ENCODE assay signal across 8 cellular contexts in genomic region chr17:74842599-74843351, GRCh38. TPM values are rescaled to one million over a fixed set of nuclear protein-coding genes. Genes with fewer than 3 reads are reported as not detected.
DNase-seq lines count a peak whose midpoint lies in the region; ATAC-seq and TF ChIP-seq lines count a peak whose summit lies in the region.

No MANE protein-coding gene starts in this region.

- POLR2A ChIA-PET in AG04450 (lab: Yijun Ruan, JAX), result interaction anchor here (0.6 to 1.8 kb wide), 3 partner anchors 10 to 30 kb away, joined by 3 read pairs; partner anchors contain the start of gene FDXR

- intact Hi-C loops in left lung (cut with DNase I), result no loop called here

- H3K9me2 ChIP-seq in GM23248 (ENCODE audit: insufficient read depth), result no peaks in the 10 kb centered on the region

- H3K36me3 ChIP-seq in GM23248 (ENCODE audit: low read depth) (no peaks in the 10 kb centered on the region), left lung (peaks cover 0 to 16% of the 10 kb centered on the region in 2 donors)

- DNase-seq in AG04450 (ENCODE audit: low read depth, low spot score), result no peak
- DNase-seq in GM23248, result peak; percentile 85
- DNase-seq in OCI-M1 (lab: John Stamatoyannopoulos, UW), result peak; percentile 59
- DNase-seq in ecto neural progenitor cell (ENCODE audit: low spot score), result peak; percentile 91
- peak; percentile 73 to 90 for DNase-seq in left lung
- peak in 45 of 49 donors; percentile 24 to 93 (median 67) for DNase-seq in substantia nigra (lab: John Stamatoyannopoulos, UW)
- DNase-seq in cerebellar cortex (ENCODE audit: low spot score), result no peak

- H3K4me2 ChIP-seq in GM23248 (ENCODE audit: unreplicated experiment), result peak overlapping the region; percentile 47

- WGBS in GM23248 (ENCODE audit: low coverage in 1 of 2, low lambda C conversion rate in 2 of 2, missing lambda C conversion rate in 2 of 2), 2 experiments, result 5 to 6% methylated on average over 36 to 65 of the region's 88 CpGs

- in situ Hi-C loops in GM23248 (cut with MboI), result no loop called here

- peak; percentile 37; the same call in 1 of the 2 replicates for TF ChIP-seq CTCF in AG04450 (IDR thresholded peaks at IDR 0.05; ENCODE audit: low read depth, low read length)
- peak; percentile 53 to 66 for TF ChIP-seq CTCF in left lung (IDR thresholded peaks at IDR 0.05)

- ATAC-seq in left lung (peak; percentile 92), GM19455 (IDR thresholded peaks at IDR 0.05; ENCODE audit: unreplicated experiment) (no peak)

- H3K4me3 ChIP-seq in AG04450 (ENCODE audit: low read depth, low read length) (peak overlapping the region; percentile 42; the same call in 1 of the 2 replicates), GM23248 (peak overlapping the region; percentile 44), left lung (peak overlapping the region; percentile 28 to 36)

- H4K20me1 ChIP-seq in GM23248 (ENCODE audit: insufficient read depth), result no peaks in the 10 kb centered on the region

- H3K27me3 ChIP-seq in AG04450 (ENCODE audit: control insufficient read depth, insufficient read depth, low read length) (peaks cover 5% of the 10 kb centered on the region), GM23248 (replicated peaks; ENCODE audit: insufficient read depth) (no peaks in the 10 kb centered on the region), left lung (peaks cover 0 to 30% of the 10 kb centered on the region in 2 donors)

- H3K27ac ChIP-seq in AG04450 (ENCODE audit: low read depth, low read length) (no peak overlapping the region), GM23248 (no peak overlapping the region), left lung (no peak overlapping the region), substantia nigra (ENCODE audit: low read depth, low read length, poor library complexity, severe bottlenecking) (peak overlapping the region; percentile 72)

- H3K9ac ChIP-seq in GM23248, result no peak overlapping the region

- H3F3A ChIP-seq in GM23248 (ENCODE audit: insufficient read depth), result no peaks in the 10 kb centered on the region

- H3K9me3 ChIP-seq in AG04450 (ENCODE audit: control insufficient read depth, insufficient read depth, low read length) (no peaks in the 10 kb centered on the region), GM23248 (ENCODE audit: low read depth) (no peaks in the 10 kb centered on the region), left lung (no peaks in the 10 kb centered on the region)

- H3K79me2 ChIP-seq in GM23248 (ENCODE audit: insufficient read depth), result no peaks in the 10 kb centered on the region

- H3K4me1 ChIP-seq in GM23248 (ENCODE audit: insufficient read depth) (peaks cover 6% of the 10 kb centered on the region), left lung (peaks cover 16 to 31% of the 10 kb centered on the region in 2 donors)

- CTCF ChIA-PET in AG04450 (lab: Charles Lee), result interaction anchor here (0.5 to 5.8 kb wide), 14 partner anchors 10 to 119 kb away, joined by 3 to 42 read pairs (median 4); partner anchors contain the start of gene GRIN2C

- peak overlapping the region; percentile 66 for H2AFZ ChIP-seq in GM23248

RNA-seq across cellular contexts. Expression of gene GRIN2C, which starts 16.9 kb away (rescaled TPM):
- polyA plus RNA-seq in AG04450 (2011; rRNA removed) (0.01 TPM in 1 of 2 replicates, not detected in the other), GM23248 (2016; fragmentation: Nextera tagmentation; extraction: Ambion mirVana) (not detected in 2 replicates)
- polyA minus RNA-seq in AG04450 (2011; rRNA and poly(A)+ RNA removed), result not detected in 2 replicates
- total RNA-seq in GM23248 (2014; rRNA removed; shearing (Covaris generic)), result not detected in 2 replicates
- under 1 TPM in 1 of 2 donors, not detected in 1; 0.26 TPM for total RNA-seq in left lung

RNA-seq across cellular contexts. Expression of gene FDXR, which starts 30.0 kb away (rescaled TPM):
- polyA plus RNA-seq in AG04450 (2011; rRNA removed) (23.0 and 32.7 TPM in 2 replicates), GM23248 (2016; fragmentation: Nextera tagmentation; extraction: Ambion mirVana) (14.2 and 15.3 TPM in 2 replicates)
- polyA minus RNA-seq in AG04450 (2011; rRNA and poly(A)+ RNA removed), result 13.9 and 20.7 TPM in 2 replicates
- total RNA-seq in GM23248 (2014; rRNA removed; shearing (Covaris generic)), result 19.0 and 21.2 TPM in 2 replicates
- 10 to 100 TPM in 1 of 2 donors, 1 to 10 TPM in 1; 7.7 to 17.2 TPM for total RNA-seq in left lung

RNA-seq across cellular contexts. Expression of gene FADS6, which starts 50.7 kb away (rescaled TPM):
- polyA plus RNA-seq in AG04450 (2011; rRNA removed) (not detected in 2 replicates), GM23248 (2016; fragmentation: Nextera tagmentation; extraction: Ambion mirVana) (not detected in 2 replicates)
- not detected in 2 replicates for polyA minus RNA-seq in AG04450 (2011; rRNA and poly(A)+ RNA removed)
- not detected in 2 replicates for total RNA-seq in GM23248 (2014; rRNA removed; shearing (Covaris generic))
- total RNA-seq in left lung, result not detected

Comparison
In these comparisons a context has a peak if more than half of its experiments do, and no peak if none do; other contexts are left out.
1. DNase-seq: peak in GM23248 (single experiment), OCI-M1 (single experiment), ecto neural progenitor cell (single experiment), left lung (2 of 2) and substantia nigra (45 of 49); none in AG04450 (single experiment) and cerebellar cortex (single experiment).
2. Peak in every context shown above with its lines, with median percentiles within 50 percentile points of each other: H3K4me3 ChIP-seq.